32 cellular contexts compared by ENCODE assay signal in the genomic region with DNA sequence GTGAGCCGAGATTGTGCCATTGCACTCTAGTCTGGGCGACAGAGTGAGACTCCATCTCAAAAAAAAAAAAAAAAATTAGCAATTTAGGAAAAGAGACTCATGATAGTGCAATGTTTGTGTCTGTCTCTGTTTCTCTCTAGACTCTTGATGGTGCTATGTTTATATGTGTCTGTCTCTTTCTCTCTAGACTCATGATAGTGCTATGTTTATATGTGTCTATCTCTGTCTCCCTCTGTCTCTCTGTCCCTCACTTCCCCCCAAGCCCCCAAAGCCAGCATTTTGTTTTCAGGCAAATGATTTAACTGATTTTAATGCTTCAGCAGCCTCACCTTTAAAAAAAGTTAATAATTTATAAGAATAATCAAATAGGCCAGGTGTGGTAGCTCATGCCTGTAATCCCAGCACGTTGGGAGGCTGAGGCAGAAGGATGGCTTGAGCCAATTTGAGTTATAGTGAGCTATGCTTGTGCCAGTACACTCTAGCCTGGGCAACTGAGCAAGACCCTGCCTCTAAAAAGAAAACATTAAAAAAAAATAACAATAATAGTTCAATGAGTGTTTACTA. TPM values are rescaled to one million over a fixed set of nuclear protein-coding genes. Genes with fewer than 3 reads are reported as not detected.
DNase-seq lines count a peak whose midpoint lies in the region; ATAC-seq and TF ChIP-seq lines count a peak whose summit lies in the region.
"Had no signal": no experiment of that assay in that cellular context is flagged by ENCODE, and none has a peak within 500 bp of the region (broad histone marks: within the 10 kb centered on the region; RNA-seq: fewer than 3 reads in every experiment).

No MANE protein-coding gene starts in this region.

- H3K36me3 Mint-ChIP-seq in CD14-positive monocyte = peaks cover 30 to 42% of the 10 kb centered on the region in 2 donors

- H3K27ac ChIP-seq in Karpas-422 (ENCODE audit: low read length) = peak overlapping the region; percentile 90
- H3K27ac ChIP-seq: A549, adrenal gland, left ventricle myocardium inferior, thyroid gland, vagina had no signal

- peaks cover 99% of the 10 kb centered on the region for H3K79me2 ChIP-seq in Karpas-422 (ENCODE audit: low read length)

- H3K9ac ChIP-seq in Karpas-422 (ENCODE audit: low read length) = peak overlapping the region; percentile 8; the same call in 1 of the 2 replicates

- no peaks in the 10 kb centered on the region for H4K20me1 ChIP-seq in Karpas-422 (ENCODE audit: insufficient read depth, low read depth, low read length)

- intact Hi-C loops in CD14-positive monocyte (cut with micrococcal nuclease) = loop anchor here in 1 of 2 donors (10.0 kb wide), 1 partner anchor 86 kb away; the partner anchor contains the start of gene DCK

- H3K9me2 ChIP-seq in Karpas-422 (replicated peaks; ENCODE audit: insufficient read depth, low read length) = no peaks in the 10 kb centered on the region

- no peak overlapping the region for H3K4me3 Mint-ChIP-seq in CD14-positive monocyte
- H3K4me3 Mint-ChIP-seq: activated CD8-positive, alpha-beta T cell treated with anti-CD3 and anti-CD28 coated beads for 36 hours; activated naive CD4-positive, alpha-beta T cell treated with anti-CD3 and anti-CD28 coated beads for 36 hours; activated T-helper 1 cell treated with anti-CD3 and anti-CD28 coated beads, Interleukin-12 subunit alpha, Interleukin-12 subunit beta, Interleukin-2, Interleukin-4 antibody, amounts not matched to agents 30 ng/mL and 10 ng/mL and 1 ng/mL, durations not matched to agents 14 hours and 24 hours and 36 hours; effector memory CD8-positive, alpha-beta T cell had no signal

- H3K27ac Mint-ChIP-seq in CD14-positive monocyte = peak overlapping the region in 1 of 7 donors; percentile 51
- H3K27ac Mint-ChIP-seq: activated CD8-positive, alpha-beta T cell treated with anti-CD3 and anti-CD28 coated beads for 36 hours; activated naive CD4-positive, alpha-beta T cell treated with anti-CD3 and anti-CD28 coated beads for 36 hours; activated T-helper 1 cell treated with anti-CD3 and anti-CD28 coated beads, Interleukin-12 subunit alpha, Interleukin-12 subunit beta, Interleukin-2, Interleukin-4 antibody, amounts not matched to agents 30 ng/mL and 10 ng/mL and 1 ng/mL, durations not matched to agents 14 hours and 24 hours and 36 hours; CD4-positive, alpha-beta memory T cell had no signal

- peak overlapping the region; percentile 50 for H3K4me2 ChIP-seq in Karpas-422 (ENCODE audit: low read depth, low read length, poor library complexity, severe bottlenecking)
- H3K4me2 ChIP-seq: A549 had no signal

- TF ChIP-seq POLR2A in GM18505 (IDR thresholded peaks at IDR 0.05; ENCODE audit: borderline replicate concordance, extremely low read depth, insufficient read depth, insufficient read length) = no peak

- TF ChIP-seq CTCF in CD14-positive monocyte (IDR thresholded peaks at IDR 0.05) = no peak

- no peak overlapping the region for H3K4me3 ChIP-seq in Karpas-422 (ENCODE audit: low read length)
- H3K4me3 ChIP-seq: A549, adrenal gland, left ventricle myocardium inferior, thyroid gland, vagina had no signal

- peaks cover 75% of the 10 kb centered on the region for H3K4me1 ChIP-seq in Karpas-422 (ENCODE audit: low read length)
- H3K4me1 ChIP-seq: A549 had no signal

- peaks cover 33% of the 10 kb centered on the region for H3K4me1 Mint-ChIP-seq in CD14-positive monocyte

- H3K27me3 ChIP-seq in Karpas-422 (ENCODE audit: low read length) = no peaks in the 10 kb centered on the region
- H3K27me3 ChIP-seq: adrenal gland, thyroid gland, vagina had no signal

- no peaks in the 10 kb centered on the region for H3K9me3 ChIP-seq in Karpas-422 (ENCODE audit: low read length)
- H3K9me3 ChIP-seq: A549, adrenal gland, left ventricle myocardium inferior, thyroid gland, vagina had no signal

- peak; percentile 87 for DNase-seq in Karpas-422
- peak; percentile 31 for DNase-seq in left kidney (ENCODE audit: low read depth, low spot score)
- no peak for DNase-seq in NCI-H524 (lab: John Stamatoyannopoulos, UW)
- no peak for DNase-seq in NCI-H2171 (lab: John Stamatoyannopoulos, UW)
- DNase-seq in CD14-positive monocyte (ENCODE audit: low spot score) = no peak
- DNase-seq: activated CD4-positive, alpha-beta T cell treated with anti-CD3 and anti-CD28 coated beads for 1 hour; activated CD8-positive, alpha-beta memory T cell treated with anti-CD3 and anti-CD28 coated beads, Interleukin-2, amount 50 U/mL, for 48 hours; activated CD8-positive, alpha-beta T cell treated with anti-CD3 and anti-CD28 coated beads for 36 hours; activated naive CD4-positive, alpha-beta T cell treated with anti-CD3 and anti-CD28 coated beads for 36 hours; adrenal gland; AML-193; CD4-positive, alpha-beta memory T cell; central memory CD4-positive, alpha-beta T cell; cortex of kidney; effector memory CD8-positive, alpha-beta T cell; HCEC 1CT; left ventricle myocardium inferior; NCI-H1417 treated with DMSO at 0.1 percent for 48 hours; NCI-H2081 treated with DMSO at 0.1 percent for 48 hours; NCI-H345; NCI-H774; posterior cingulate gyrus; stimulated activated CD4-positive, alpha-beta T cell treated with anti-CD3 and anti-CD28 coated beads, Interleukin-2, amount 100 ng/mL, for 48 hours; SW 1271; thyroid gland had no signal

- ATAC-seq in GM18505 (IDR thresholded peaks at IDR 0.05; ENCODE audit: unreplicated experiment) (peak; percentile 40), GM19467 (IDR thresholded peaks at IDR 0.05; ENCODE audit: unreplicated experiment) (peak; percentile 46), HG03378 (IDR thresholded peaks at IDR 0.05; ENCODE audit: unreplicated experiment) (no peak)
- ATAC-seq: A549; activated CD8-positive, alpha-beta T cell treated with anti-CD3 and anti-CD28 coated beads for 36 hours; effector memory CD8-positive, alpha-beta T cell; sciatic nerve had no signal

- no peak overlapping the region for H2AFZ ChIP-seq in Karpas-422 (ENCODE audit: low read length)

- peaks cover 47% of the 10 kb centered on the region for H3K36me3 ChIP-seq in Karpas-422 (ENCODE audit: insufficient read depth, low read length)
- H3K36me3 ChIP-seq: adrenal gland, thyroid gland had no signal

- H3K27me3 Mint-ChIP-seq in CD14-positive monocyte (ENCODE audit: low read depth in 3 of 3) = peaks cover 0 to 2% (median 0%) of the 10 kb centered on the region in 3 donors
- H3K27me3 Mint-ChIP-seq: activated CD8-positive, alpha-beta T cell treated with anti-CD3 and anti-CD28 coated beads for 36 hours; CD4-positive, alpha-beta memory T cell; effector memory CD8-positive, alpha-beta T cell had no signal

- H3K9me3 Mint-ChIP-seq in CD14-positive monocyte = no peaks in the 10 kb centered on the region
- H3K9me3 Mint-ChIP-seq: activated CD8-positive, alpha-beta T cell treated with anti-CD3 and anti-CD28 coated beads for 36 hours; activated naive CD4-positive, alpha-beta T cell treated with anti-CD3 and anti-CD28 coated beads for 36 hours; activated T-helper 1 cell treated with anti-CD3 and anti-CD28 coated beads, Interleukin-12 subunit alpha, Interleukin-12 subunit beta, Interleukin-2, Interleukin-4 antibody, amounts not matched to agents 30 ng/mL and 10 ng/mL and 1 ng/mL, durations not matched to agents 14 hours and 24 hours and 36 hours; CD4-positive, alpha-beta memory T cell; effector memory CD8-positive, alpha-beta T cell had no signal

RNA-seq across cellular contexts. Expression of gene MOB1B, which starts 6.9 kb away (rescaled TPM):
- total RNA-seq in Karpas-422 (2014; rRNA removed; shearing (Covaris generic); ENCODE audit: low replicate concordance) = 25.3 and 55.6 TPM in 2 replicates
- 1 to 10 TPM; 3.9 to 7.0 TPM for polyA plus RNA-seq in CD14-positive monocyte

Comparison
In these comparisons a context has a peak if more than half of its experiments do, and no peak if none do; other contexts are left out.
1. DNase-seq: peak in Karpas-422 (single experiment) and left kidney (single experiment); none in NCI-H524 (0 of 2), NCI-H2171 (single experiment) and CD14-positive monocyte (single experiment).